Comparison of ENCODE assay signal across 16 cellular contexts in genomic region chr6:109770047-109770446, GRCh38.
A peak's percentile ranks its signal among the peaks of the same experiment; 100 is the strongest.
DNase-seq lines count a peak whose midpoint lies in the region; ATAC-seq and TF ChIP-seq lines count a peak whose summit lies in the region.
"Had no signal": no experiment of that assay in that cellular context is flagged by ENCODE, and none has a peak within 500 bp of the region (broad histone marks: within the 10 kb centered on the region; RNA-seq: fewer than 3 reads in every experiment).

No MANE protein-coding gene starts in this region.

- H3K27me3 Mint-ChIP-seq in stimulated activated memory B cell treated with anti-CD40 and anti-IgM and Interleukin-4, amounts not matched to agents 10 μg/mL and 1 μg/mL and 100 μg/mL, for 72 hours: no peaks in the 10 kb centered on the region
- H3K27me3 Mint-ChIP-seq: CD4-positive, alpha-beta memory T cell had no signal

- peaks cover 6% of the 10 kb centered on the region for H3K9me3 Mint-ChIP-seq in stimulated activated memory B cell treated with anti-CD40 and anti-IgM and Interleukin-4, amounts not matched to agents 10 μg/mL and 1 μg/mL and 100 μg/mL, for 72 hours
- H3K9me3 Mint-ChIP-seq: HFFc6 had no signal

- no peak overlapping the region for H3K27ac Mint-ChIP-seq in stimulated activated memory B cell treated with anti-CD40 and anti-IgM and Interleukin-4, amounts not matched to agents 10 μg/mL and 1 μg/mL and 100 μg/mL, for 72 hours
- H3K27ac Mint-ChIP-seq: CD4-positive, alpha-beta memory T cell; HFFc6 had no signal

- ATAC-seq in stimulated activated memory B cell treated with anti-CD40 and anti-IgM and Interleukin-4, amounts not matched to agents 10 μg/mL and 1 μg/mL and 100 μg/mL, for 72 hours: no peak
- ATAC-seq in GM18498 (IDR thresholded peaks at IDR 0.05; ENCODE audit: unreplicated experiment): no peak

- TF ChIP-seq CTCF in HL-60 (IDR thresholded peaks at IDR 0.05; ENCODE audit: insufficient read depth, low read length): no peak

- H3K27ac ChIP-seq in HL-60 (replicated peaks) (peak overlapping the region; percentile 77), caudate nucleus (ENCODE audit: low read depth, low read length) (peak overlapping the region; percentile 19)
- H3K27ac ChIP-seq: C4-2B had no signal

- H3K4me3 Mint-ChIP-seq in stimulated activated memory B cell treated with anti-CD40 and anti-IgM and Interleukin-4, amounts not matched to agents 10 μg/mL and 1 μg/mL and 100 μg/mL, for 72 hours: no peak overlapping the region
- H3K4me3 Mint-ChIP-seq: CD4-positive, alpha-beta memory T cell; HFFc6 had no signal

- peaks cover 42% of the 10 kb centered on the region for H3K4me1 Mint-ChIP-seq in stimulated activated memory B cell treated with anti-CD40 and anti-IgM and Interleukin-4, amounts not matched to agents 10 μg/mL and 1 μg/mL and 100 μg/mL, for 72 hours

- H3K27me3 ChIP-seq in HL-60 (ENCODE audit: insufficient read depth, poor library complexity, severe bottlenecking): no peaks in the 10 kb centered on the region
- H3K27me3 ChIP-seq: BE2C had no signal

- no peak overlapping the region for H3K4me3 ChIP-seq in HL-60 (replicated peaks; ENCODE audit: insufficient read depth, low read length)

- DNase-seq in HL-60 (ENCODE audit: low read depth in 1 of 2, low spot score in 1 of 2): no peak
- DNase-seq in NCI-H526 treated with DMSO at 0.1 percent for 48 hours (lab: John Stamatoyannopoulos, UW): peak; percentile 34
- no peak for DNase-seq in caudate nucleus (lab: John Stamatoyannopoulos, UW)
- DNase-seq in stimulated activated CD4-positive, alpha-beta T cell treated with anti-CD3 and anti-CD28 coated beads, Interleukin-4, amount 100 ng/mL, for 24 hours: no peak
- DNase-seq in NCI-H1436 treated with DMSO at 0.1 percent for 48 hours (lab: John Stamatoyannopoulos, UW): no peak
- DNase-seq: BE2C; CD4-positive, alpha-beta memory T cell; DMS153; DMS79 treated with DMSO at 0.1 percent for 48 hours; GDM1; HCEC 1CT; HFFc6; IMR-90 had no signal

- peaks cover 51% of the 10 kb centered on the region for H3K36me3 Mint-ChIP-seq in stimulated activated memory B cell treated with anti-CD40 and anti-IgM and Interleukin-4, amounts not matched to agents 10 μg/mL and 1 μg/mL and 100 μg/mL, for 72 hours
